In the genomic region with DNA sequence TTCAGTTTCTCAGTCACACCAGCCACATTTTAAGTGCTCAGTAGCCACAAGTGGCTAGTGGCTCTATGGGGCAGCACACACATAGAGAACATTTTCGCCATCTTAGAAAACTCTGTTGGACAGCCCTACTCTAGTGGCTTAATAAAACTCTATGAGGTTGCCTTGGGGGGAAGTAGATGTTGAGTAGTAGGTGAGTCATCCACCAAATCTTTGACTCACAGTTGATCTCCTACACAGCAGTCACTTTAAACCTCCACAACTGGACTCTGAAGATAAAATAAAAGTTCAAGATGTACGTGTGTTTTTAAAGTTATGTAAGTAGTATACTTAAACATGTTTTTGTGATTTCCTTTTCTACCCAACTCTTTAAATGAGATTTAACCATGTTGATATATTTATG, we compare ENCODE assay signal across 9 cellular contexts.
DNase-seq lines count a peak whose midpoint lies in the region; TF ChIP-seq lines count a peak whose summit lies in the region.
"Had no signal": no experiment of that assay in that cellular context is flagged by ENCODE, and none has a peak within 500 bp of the region (broad histone marks: within the 10 kb centered on the region; RNA-seq: fewer than 3 reads in every experiment).

No MANE protein-coding gene starts in this region.

- H3K4me1 ChIP-seq in Peyer's patch = peaks cover 0 to 8% (median 0%) of the 10 kb centered on the region in 4 donors

- H3K9me3 ChIP-seq in Peyer's patch = no peaks in the 10 kb centered on the region

- TF ChIP-seq CTCF in epithelial cell of proximal tubule (conservative IDR thresholded peaks at IDR 0.05; ENCODE audit: low read depth, low read length) (no peak), Peyer's patch (IDR thresholded peaks at IDR 0.05) (no peak), GM10266 (IDR thresholded peaks at IDR 0.05; ENCODE audit: control insufficient read depth, insufficient read depth, low read depth, missing control alignments) (no peak)

- H3K27ac ChIP-seq in Peyer's patch = no peak overlapping the region

- H3K27me3 ChIP-seq in Peyer's patch = no peaks in the 10 kb centered on the region

- H3K4me3 ChIP-seq in epithelial cell of proximal tubule (ENCODE audit: low read depth, low read length) = no peak overlapping the region
- H3K4me3 ChIP-seq in Peyer's patch = no peak overlapping the region

- DNase-seq in H4 (ENCODE audit: low spot score) = peak; percentile 62
- peak; percentile 69 for DNase-seq in RKO (ENCODE audit: low spot score)
- DNase-seq in epithelial cell of proximal tubule (ENCODE audit: low read depth) = peak; percentile 42
- peak; percentile 88 for DNase-seq in renal cortical epithelial cell (ENCODE audit: low read depth)
- DNase-seq in NCI-H446 treated with DMSO at 0.1 percent for 48 hours (lab: John Stamatoyannopoulos, UW) = no peak
- DNase-seq in activated naive CD4-positive, alpha-beta T cell (lab: John Stamatoyannopoulos, UW) = no peak
- no peak for DNase-seq in Peyer's patch
- no peak for DNase-seq in GM10266 (ENCODE audit: extremely low spot score)
- DNase-seq: activated CD8-positive, alpha-beta memory T cell treated with anti-CD3 and anti-CD28 coated beads for 24 hours had no signal

- H3K36me3 ChIP-seq in Peyer's patch = no peaks in the 10 kb centered on the region

- TF ChIP-seq POLR2A in Peyer's patch (IDR thresholded peaks at IDR 0.05) = no peak

Comparison
In these comparisons a context has a peak if more than half of its experiments do, and no peak if none do; other contexts are left out.
1. DNase-seq: peak in H4 (single experiment), RKO (single experiment), epithelial cell of proximal tubule (single experiment) and renal cortical epithelial cell (single experiment); none in NCI-H446 treated with DMSO at 0.1 percent for 48 hours (single experiment), activated naive CD4-positive, alpha-beta T cell (0 of 4), Peyer's patch (0 of 3) and GM10266 (single experiment).